ENCODE assay signal across 16 cellular contexts in the genomic region with DNA sequence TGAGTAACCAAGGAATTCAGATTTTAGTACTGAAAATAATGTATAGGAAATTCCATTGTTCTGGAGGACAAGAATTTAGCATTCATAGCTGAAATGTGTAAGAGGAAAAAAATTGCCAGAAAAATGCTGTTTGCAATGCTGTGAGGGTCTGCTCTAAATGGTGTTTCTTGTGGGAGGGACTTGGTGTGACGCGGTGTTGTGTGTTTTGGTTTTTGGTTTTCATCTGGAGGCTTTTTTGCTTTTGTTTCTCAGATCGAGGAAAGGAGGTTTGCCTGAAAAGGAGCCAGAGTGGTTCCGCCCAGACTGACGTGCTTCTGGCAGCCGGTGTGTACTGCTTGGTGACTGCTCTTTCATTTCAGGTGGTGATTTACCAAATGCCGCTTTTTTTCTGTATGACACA.
DNase-seq lines count a peak whose midpoint lies in the region; ATAC-seq, FAIRE-seq and TF ChIP-seq lines count a peak whose summit lies in the region.
"Had no signal": no experiment of that assay in that cellular context is flagged by ENCODE, and none has a peak within 500 bp of the region (broad histone marks: within the 10 kb centered on the region; RNA-seq: fewer than 3 reads in every experiment).

No MANE protein-coding gene starts in this region.

- H3K9ac ChIP-seq in endothelial cell of umbilical vein (replicated peaks; ENCODE audit: extremely low read depth, insufficient read depth, low read length) (peak overlapping the region; percentile 86), mesendoderm (ENCODE audit: low read length) (no peak overlapping the region)

- FAIRE-seq in endothelial cell of umbilical vein (lab: Jason Lieb, UNC): peak; percentile 75
- FAIRE-seq: frontal cortex had no signal

- H3K4ac ChIP-seq in mesendoderm (ENCODE audit: low read depth, low read length): no peak overlapping the region

- DNase-seq in Daoy (ENCODE audit: low read depth) (peak; percentile 66), RWPE2 (ENCODE audit: low spot score) (no peak), endothelial cell of umbilical vein (ENCODE audit: low read depth, low spot score) (peak; percentile 78), mesendoderm (no peak), RPMI8226 (no peak), T1000 (lab: John Stamatoyannopoulos, UW) (no peak)
- DNase-seq: activated CD4-positive, alpha-beta memory T cell treated with anti-CD3 and anti-CD28 coated beads for 36 hours; activated naive CD4-positive, alpha-beta T cell treated with anti-CD3 and anti-CD28 coated beads, Interleukin-2, amount 50 U/mL, for 16 hours; activated T-cell treated with anti-CD3 and anti-CD28 coated beads, Interleukin-2, amount 50 U/mL, for 1 hour; SHP77; tibial artery had no signal

- H2AK5ac ChIP-seq in mesendoderm (ENCODE audit: low read length): no peak overlapping the region

- CTCF ChIA-PET in endothelial cell of umbilical vein (lab: Charles Lee): interaction anchor here (0.9 to 1.7 kb wide), 11 partner anchors 10 to 475 kb away, joined by 3 to 12 read pairs (median 4); no protein-coding TSS in a partner anchor

- BruUV-seq in endothelial cell of umbilical vein (replicated peaks; lab: Mats Ljungman, UMichigan): no TSS peak

- no peak overlapping the region for H4K5ac ChIP-seq in mesendoderm (ENCODE audit: low read length)

- intact Hi-C loops in endothelial cell of umbilical vein (cut with micrococcal nuclease): loop anchor here (1.0 kb wide), 4 partner anchors 19 to 214 kb away; no protein-coding TSS in a partner anchor

- no peaks in the 10 kb centered on the region for H3K9me1 ChIP-seq in endothelial cell of umbilical vein (replicated peaks; ENCODE audit: control insufficient read depth, extremely low read depth, insufficient read depth, low read length)

- H2BK15ac ChIP-seq in mesendoderm (replicated peaks; ENCODE audit: low read depth): no peak overlapping the region

- peak overlapping the region; percentile 79 for H2BK120ac ChIP-seq in mesendoderm (ENCODE audit: low read depth, low read length)

- TF ChIP-seq CTCF in RWPE2 (IDR thresholded peaks at IDR 0.05; ENCODE audit: poor library complexity, severe bottlenecking): no peak
- no peak for TF ChIP-seq CTCF in endothelial cell of umbilical vein (IDR thresholded peaks at IDR 0.05; ENCODE audit: extremely low read depth in 1 of 2, insufficient read depth in 1 of 2, low read depth in 1 of 2, low read length in 2 of 2)

- no peaks in the 10 kb centered on the region for H3K79me1 ChIP-seq in mesendoderm (ENCODE audit: low read length)

- H3K36me3 ChIP-seq in RWPE2 (ENCODE audit: low read depth): no peaks in the 10 kb centered on the region
- no peaks in the 10 kb centered on the region for H3K36me3 ChIP-seq in endothelial cell of umbilical vein (ENCODE audit: control insufficient read depth in 2 of 2, extremely low read depth in 1 of 2, insufficient read depth in 2 of 2, low read length in 2 of 2)
- no peaks in the 10 kb centered on the region for H3K36me3 ChIP-seq in mesendoderm (ENCODE audit: control insufficient read depth, insufficient read depth, low read length)
- H3K36me3 ChIP-seq: tibial artery had no signal

- no peaks in the 10 kb centered on the region for H4K20me1 ChIP-seq in endothelial cell of umbilical vein (replicated peaks; ENCODE audit: control insufficient read depth, extremely low read depth, insufficient read depth, low read length)

- WGBS in mesendoderm (ENCODE audit: extremely low coverage, insufficient coverage, low lambda C conversion rate): no CpG with 5 or more reads among the region's 7 CpGs

- H3K4me1 ChIP-seq in RWPE2 (ENCODE audit: insufficient read depth, poor library complexity, severe bottlenecking): peaks cover 51% of the 10 kb centered on the region
- peaks cover 57% of the 10 kb centered on the region for H3K4me1 ChIP-seq in endothelial cell of umbilical vein (ENCODE audit: control insufficient read depth, extremely low read depth, insufficient read depth, low read length)
- no peaks in the 10 kb centered on the region for H3K4me1 ChIP-seq in mesendoderm (ENCODE audit: control insufficient read depth, low read depth, low read length)
- H3K4me1 ChIP-seq: body of pancreas had no signal

- ATAC-seq in RWPE2 (ENCODE audit: low read depth): no peak; the same call in 2 of the 3 replicates
- ATAC-seq in GM21825 (IDR thresholded peaks at IDR 0.05; ENCODE audit: unreplicated experiment): no peak
- ATAC-seq in GM19324 (IDR thresholded peaks at IDR 0.05; ENCODE audit: low FRiP score, unreplicated experiment): no peak
- ATAC-seq: body of pancreas; stimulated activated effector memory CD8-positive, alpha-beta T cell treated with anti-CD3 and anti-CD28 coated beads, Interleukin-12 subunit alpha, Interleukin-12 subunit beta, amount 100 ng/mL, for 72 hours had no signal

- POLR2A ChIA-PET in endothelial cell of umbilical vein (lab: Charles Lee): interaction anchor here (1.0 to 1.1 kb wide), 2 partner anchors 22 to 36 kb away, joined by 3 to 4 read pairs; no protein-coding TSS in a partner anchor

- H3K18ac ChIP-seq in mesendoderm (ENCODE audit: low read length): no peak overlapping the region

- H2BK5ac ChIP-seq in mesendoderm (ENCODE audit: low read length): no peak overlapping the region

- no peak overlapping the region for H3K23ac ChIP-seq in mesendoderm (ENCODE audit: low read length)

- H3K4me2 ChIP-seq in endothelial cell of umbilical vein (ENCODE audit: insufficient read depth, low read length): peak overlapping the region; percentile 68
- no peak overlapping the region for H3K4me2 ChIP-seq in mesendoderm (ENCODE audit: low read length)

- H2AFZ ChIP-seq in endothelial cell of umbilical vein (ENCODE audit: low read depth, low read length): peak overlapping the region; percentile 58

- H3K27me3 ChIP-seq in RWPE2 (ENCODE audit: insufficient read depth, poor library complexity, severe bottlenecking) (no peaks in the 10 kb centered on the region), endothelial cell of umbilical vein (ENCODE audit: control insufficient read depth in 2 of 2, insufficient read depth in 2 of 2, low read length in 2 of 2) (no peaks in the 10 kb centered on the region), mesendoderm (ENCODE audit: insufficient read depth, low read length, poor library complexity) (no peaks in the 10 kb centered on the region)
- H3K27me3 ChIP-seq: body of pancreas, tibial artery had no signal

- H3K4me3 ChIP-seq in RWPE2 (ENCODE audit: severe bottlenecking) (no peak overlapping the region), endothelial cell of umbilical vein (replicated peaks in 1 of 3; ENCODE audit: insufficient read depth in 1 of 3, low read depth in 1 of 3, low read length in 3 of 3) (peak overlapping the region in 2 of 3 experiments; percentile 13 to 46), mesendoderm (ENCODE audit: low read length) (no peak overlapping the region)
- H3K4me3 ChIP-seq: body of pancreas, tibial artery had no signal

- H4K8ac ChIP-seq in mesendoderm (ENCODE audit: low read depth, low read length): no peak overlapping the region

- H3K9me3 ChIP-seq in RWPE2 (ENCODE audit: severe bottlenecking) (no peaks in the 10 kb centered on the region), endothelial cell of umbilical vein (replicated peaks; ENCODE audit: control insufficient read depth, insufficient read depth, low read length) (no peaks in the 10 kb centered on the region)
- H3K9me3 ChIP-seq: body of pancreas, tibial artery had no signal

- H3K79me2 ChIP-seq in endothelial cell of umbilical vein (ENCODE audit: control insufficient read depth, insufficient read depth, low read length): no peaks in the 10 kb centered on the region
- H3K79me2 ChIP-seq in mesendoderm (ENCODE audit: control insufficient read depth, insufficient read depth, low read length): no peaks in the 10 kb centered on the region

- H3K27ac ChIP-seq in RWPE2 (ENCODE audit: poor library complexity, severe bottlenecking) (peak overlapping the region; percentile 100), endothelial cell of umbilical vein (ENCODE audit: insufficient read depth, low read depth, low read length) (peak overlapping the region; percentile 90), mesendoderm (ENCODE audit: low read depth, low read length) (no peak overlapping the region)
- H3K27ac ChIP-seq: body of pancreas, tibial artery had no signal

- peak; percentile 50 for TF ChIP-seq POLR2A in endothelial cell of umbilical vein (IDR thresholded peaks at IDR 0.05; ENCODE audit: low read depth, low read length)

- H3K56ac ChIP-seq in mesendoderm (ENCODE audit: low read length): no peak overlapping the region

- dilution Hi-C loops in endothelial cell of umbilical vein (cut with MboI; ENCODE audit: extremely low pct_ligation_motif_present, low sequenced_read_pairs): no loop called here

TF ChIP-seq in endothelial cell of umbilical vein, 7 proteins besides CTCF, POLR2A, EP300 and RAD21:
- TF ChIP-seq FOS (IDR thresholded peaks at IDR 0.05; ENCODE audit: borderline replicate concordance, insufficient read depth, low read length) (peak; percentile 35), MYC (IDR thresholded peaks at IDR 0.05; ENCODE audit: low read depth, low read length) (no peak), EZH2 (IDR thresholded peaks at IDR 0.05; ENCODE audit: borderline replicate concordance, low read depth, low read length, severe bottlenecking) (no peak), JUN (IDR thresholded peaks at IDR 0.05; ENCODE audit: borderline replicate concordance, insufficient read depth, insufficient read length, low read depth) (peak; percentile 47), POLR2AphosphoS5 (IDR thresholded peaks at IDR 0.05; ENCODE audit: insufficient read depth, low read depth, low read length) (no peak), GATA2 (IDR thresholded peaks at IDR 0.05; ENCODE audit: insufficient read depth, insufficient read length, low read depth, low read length) (no peak)
- TF ChIP-seq, protein P1, sequence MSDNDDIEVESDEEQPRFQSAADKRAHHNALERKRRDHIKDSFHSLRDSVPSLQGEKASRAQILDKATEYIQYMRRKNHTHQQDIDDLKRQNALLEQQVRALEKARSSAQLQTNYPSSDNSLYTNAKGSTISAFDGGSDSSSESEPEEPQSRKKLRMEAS (IDR thresholded peaks at IDR 0.05; ENCODE audit: insufficient read depth, insufficient read length): no peak

Comparison
In these comparisons a context has a peak if more than half of its experiments do, and no peak if none do; other contexts are left out.
1. DNase-seq: peak in Daoy (single experiment) and endothelial cell of umbilical vein (single experiment); none in RWPE2 (single experiment), mesendoderm (single experiment), RPMI8226 (single experiment) and T1000 (single experiment).
2. H3K4me3 ChIP-seq: peak in endothelial cell of umbilical vein (2 of 3); none in RWPE2 (single experiment) and mesendoderm (single experiment).